30 cellular contexts compared by ENCODE assay signal in the genomic region with DNA sequence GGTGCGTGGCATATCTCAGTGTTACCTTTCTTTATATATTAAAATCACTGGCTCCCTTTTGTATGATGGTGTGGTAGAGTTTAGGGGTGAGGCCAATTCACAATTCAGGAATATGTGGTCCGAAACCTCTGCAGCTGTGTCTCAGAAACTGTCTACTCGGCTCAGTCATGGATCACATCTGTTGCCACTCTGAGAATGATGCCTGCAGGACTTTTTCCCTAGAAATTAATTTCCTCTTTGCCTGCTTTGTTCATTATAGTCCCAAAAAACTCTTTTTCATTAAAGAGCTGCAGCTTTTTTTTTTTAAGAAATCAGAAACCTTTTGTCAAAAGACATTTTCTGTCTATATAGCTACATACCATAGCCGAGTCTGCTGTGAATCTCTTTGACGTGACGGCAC.
"Had no signal": no experiment of that assay in that cellular context is flagged by ENCODE, and none has a peak within 500 bp of the region (broad histone marks: within the 10 kb centered on the region; RNA-seq: fewer than 3 reads in every experiment).

No MANE protein-coding gene starts in this region.

- H3K4me1 Mint-ChIP-seq: activated CD4-positive, alpha-beta T cell treated with anti-CD3 and anti-CD28 coated beads, Interleukin-2, amount 10 ng/mL, durations not matched to agents 24 days and 14 days; activated naive CD8-positive, alpha-beta T cell treated with anti-CD3 and anti-CD28 coated beads for 36 hours had no signal

- H3K4me1 ChIP-seq: adrenal gland, body of pancreas, esophagus squamous epithelium had no signal

- H3K27me3 Mint-ChIP-seq: activated CD4-positive, alpha-beta memory T cell treated with anti-CD3 and anti-CD28 coated beads for 36 hours; activated CD4-positive, alpha-beta T cell treated with anti-CD3 and anti-CD28 coated beads for 36 hours; activated CD4-positive, alpha-beta T cell treated with anti-CD3 and anti-CD28 coated beads, Interleukin-2, amount 10 ng/mL, durations not matched to agents 24 days and 14 days; activated CD8-positive, alpha-beta memory T cell treated with anti-CD3 and anti-CD28 coated beads, Interleukin-2, amount 10 ng/mL, durations not matched to agents 7 days and 5 days; activated naive CD4-positive, alpha-beta T cell treated with anti-CD3 and anti-CD28 coated beads, Interleukin-2, amount 50 U/mL, for 24 hours; activated naive CD8-positive, alpha-beta T cell treated with anti-CD3 and anti-CD28 coated beads for 36 hours; activated naive CD8-positive, alpha-beta T cell treated with anti-CD3 and anti-CD28 coated beads, Interleukin-2, amount 50 U/mL, for 24 hours; effector memory CD8-positive, alpha-beta T cell had no signal

- H3K27me3 ChIP-seq: adrenal gland, body of pancreas, esophagus squamous epithelium had no signal

- H3K27ac ChIP-seq: adrenal gland, body of pancreas, epithelial cell of prostate, esophagus squamous epithelium had no signal

- DNase-seq: activated CD4-positive, alpha-beta memory T cell treated with anti-CD3 and anti-CD28 coated beads for 36 hours; activated CD4-positive, alpha-beta T cell treated with anti-CD3 and anti-CD28 coated beads for 36 hours; activated CD4-positive, CD25-positive, alpha-beta regulatory T cell; activated CD4-positive, CD25-positive, alpha-beta regulatory T cell treated with anti-CD3 and anti-CD28 coated beads, Interleukin-2, amount 50 U/mL, for 72 hours; activated CD8-positive, alpha-beta memory T cell treated with anti-CD3 and anti-CD28 coated beads, Interleukin-2, amount 10 ng/mL, durations not matched to agents 7 days and 5 days; activated CD8-positive, alpha-beta memory T cell treated with anti-CD3 and anti-CD28 coated beads, Interleukin-2, amount 50 U/mL, for 4 hours; activated CD8-positive, alpha-beta T cell treated with anti-CD3 and anti-CD28 coated beads, Interleukin-2, amount 10 ng/mL, durations not matched to agents 7 days and 5 days; activated gamma-delta T cell; activated naive CD4-positive, alpha-beta T cell; activated naive CD8-positive, alpha-beta T cell treated with anti-CD3 and anti-CD28 coated beads for 36 hours; activated naive CD8-positive, alpha-beta T cell treated with anti-CD3 and anti-CD28 coated beads, Interleukin-2, amount 50 U/mL, for 24 hours; activated T-cell treated with anti-CD3 and anti-CD28 coated beads, Interleukin-2, amount 50 U/mL, for 1 hour; activated T-cell treated with anti-CD3 and anti-CD28 coated beads, Interleukin-2, amount 50 U/mL, for 48 hours; adrenal gland; amygdala; aorta; body of pancreas; caudate nucleus; cortex of kidney; dermis blood vessel endothelial cell; effector CD4-positive, alpha-beta T cell; effector memory CD8-positive, alpha-beta T cell; esophagus squamous epithelium; head of caudate nucleus; T-helper 1 cell; T-helper 2 cell had no signal

- H3K4me3 ChIP-seq: adrenal gland, body of pancreas, esophagus squamous epithelium had no signal

- H3K27ac Mint-ChIP-seq: activated CD4-positive, alpha-beta memory T cell treated with anti-CD3 and anti-CD28 coated beads for 36 hours; activated CD4-positive, alpha-beta T cell treated with anti-CD3 and anti-CD28 coated beads for 36 hours; activated CD4-positive, alpha-beta T cell treated with anti-CD3 and anti-CD28 coated beads, Interleukin-2, amount 10 ng/mL, durations not matched to agents 24 days and 14 days; activated CD8-positive, alpha-beta memory T cell treated with anti-CD3 and anti-CD28 coated beads, Interleukin-2, amount 10 ng/mL, durations not matched to agents 7 days and 5 days; activated CD8-positive, alpha-beta T cell treated with anti-CD3 and anti-CD28 coated beads, Interleukin-2, amount 10 ng/mL, durations not matched to agents 7 days and 5 days; activated naive CD4-positive, alpha-beta T cell treated with anti-CD3 and anti-CD28 coated beads, Interleukin-2, amount 50 U/mL, for 24 hours; activated naive CD8-positive, alpha-beta T cell treated with anti-CD3 and anti-CD28 coated beads for 36 hours; activated naive CD8-positive, alpha-beta T cell treated with anti-CD3 and anti-CD28 coated beads, Interleukin-2, amount 50 U/mL, for 24 hours; activated T-helper 1 cell treated with anti-CD3 and anti-CD28 coated beads, Interleukin-12 subunit alpha, Interleukin-12 subunit beta, Interleukin-2, Interleukin-4 antibody, amounts not matched to agents 30 ng/mL and 10 ng/mL and 1 ng/mL, durations not matched to agents 14 hours and 24 hours and 36 hours; effector memory CD8-positive, alpha-beta T cell had no signal

- H3K9me3 ChIP-seq: adrenal gland, body of pancreas, esophagus squamous epithelium had no signal

- ATAC-seq: activated CD4-positive, alpha-beta T cell treated with anti-CD3 and anti-CD28 coated beads for 36 hours; activated CD8-positive, alpha-beta memory T cell treated with anti-CD3 and anti-CD28 coated beads, Interleukin-2, amount 10 ng/mL, durations not matched to agents 7 days and 5 days; activated CD8-positive, alpha-beta T cell treated with anti-CD3 and anti-CD28 coated beads, Interleukin-2, amount 10 ng/mL, durations not matched to agents 7 days and 5 days; activated naive CD8-positive, alpha-beta T cell treated with anti-CD3 and anti-CD28 coated beads, Interleukin-2, amount 50 U/mL, for 24 hours; body of pancreas; effector memory CD8-positive, alpha-beta T cell had no signal

- H3K9me3 Mint-ChIP-seq: activated CD4-positive, alpha-beta memory T cell treated with anti-CD3 and anti-CD28 coated beads for 36 hours; activated CD4-positive, alpha-beta T cell treated with anti-CD3 and anti-CD28 coated beads, Interleukin-2, amount 10 ng/mL, durations not matched to agents 24 days and 14 days; activated naive CD4-positive, alpha-beta T cell treated with anti-CD3 and anti-CD28 coated beads, Interleukin-2, amount 50 U/mL, for 24 hours; activated naive CD8-positive, alpha-beta T cell treated with anti-CD3 and anti-CD28 coated beads, Interleukin-2, amount 50 U/mL, for 24 hours; activated T-helper 1 cell treated with anti-CD3 and anti-CD28 coated beads, Interleukin-12 subunit alpha, Interleukin-12 subunit beta, Interleukin-2, Interleukin-4 antibody, amounts not matched to agents 30 ng/mL and 10 ng/mL and 1 ng/mL, durations not matched to agents 14 hours and 24 hours and 36 hours; effector memory CD8-positive, alpha-beta T cell had no signal

- H3K36me3 ChIP-seq: adrenal gland had no signal

- H3K4me3 Mint-ChIP-seq: activated CD4-positive, alpha-beta memory T cell treated with anti-CD3 and anti-CD28 coated beads for 36 hours; activated CD4-positive, alpha-beta T cell treated with anti-CD3 and anti-CD28 coated beads for 36 hours; activated CD4-positive, alpha-beta T cell treated with anti-CD3 and anti-CD28 coated beads, Interleukin-2, amount 10 ng/mL, durations not matched to agents 24 days and 14 days; activated CD8-positive, alpha-beta memory T cell treated with anti-CD3 and anti-CD28 coated beads, Interleukin-2, amount 10 ng/mL, durations not matched to agents 7 days and 5 days; activated CD8-positive, alpha-beta T cell treated with anti-CD3 and anti-CD28 coated beads, Interleukin-2, amount 10 ng/mL, durations not matched to agents 7 days and 5 days; activated naive CD4-positive, alpha-beta T cell treated with anti-CD3 and anti-CD28 coated beads, Interleukin-2, amount 50 U/mL, for 24 hours; activated naive CD8-positive, alpha-beta T cell treated with anti-CD3 and anti-CD28 coated beads for 36 hours; activated naive CD8-positive, alpha-beta T cell treated with anti-CD3 and anti-CD28 coated beads, Interleukin-2, amount 50 U/mL, for 24 hours; activated T-helper 1 cell treated with anti-CD3 and anti-CD28 coated beads, Interleukin-12 subunit alpha, Interleukin-12 subunit beta, Interleukin-2, Interleukin-4 antibody, amounts not matched to agents 30 ng/mL and 10 ng/mL and 1 ng/mL, durations not matched to agents 14 hours and 24 hours and 36 hours; effector memory CD8-positive, alpha-beta T cell had no signal
